Comparison of ENCODE assay signal across 8 cellular contexts in genomic region chr9:72856985-72857631, GRCh38.
DNase-seq lines count a peak whose midpoint lies in the region; ATAC-seq, FAIRE-seq and TF ChIP-seq lines count a peak whose summit lies in the region.

No MANE protein-coding gene starts in this region.

- ATAC-seq in effector memory CD8-positive, alpha-beta T cell (replicated peaks) = no peak
- ATAC-seq in CD4-positive, alpha-beta T cell (ENCODE audit: poor library complexity) = no peak

- DNase-seq in GM06990 (ENCODE audit: extremely low read depth, insufficient read length) (no peak), Karpas-422 (peak; percentile 78), amniotic epithelial cell (ENCODE audit: low read depth) (peak; percentile 75), hepatic stellate cell (ENCODE audit: low spot score) (peak; percentile 46), spleen (no peak)
- no peak for DNase-seq in effector memory CD8-positive, alpha-beta T cell
- no peak for DNase-seq in CD4-positive, alpha-beta T cell

- H3K9ac ChIP-seq in Karpas-422 (ENCODE audit: low read length) = no peak overlapping the region

- no peaks in the 10 kb centered on the region for H3K9me3 Mint-ChIP-seq in effector memory CD8-positive, alpha-beta T cell
- no peaks in the 10 kb centered on the region for H3K9me3 Mint-ChIP-seq in CD4-positive, alpha-beta T cell

- no peak overlapping the region for H2AFZ ChIP-seq in Karpas-422 (ENCODE audit: low read length)

- H3K4me3 ChIP-seq in GM06990 (replicated peaks; ENCODE audit: low read depth, low read length) (no peak overlapping the region), Karpas-422 (ENCODE audit: low read length) (no peak overlapping the region), spleen (no peak overlapping the region)

- no peak overlapping the region for H3K27ac Mint-ChIP-seq in effector memory CD8-positive, alpha-beta T cell
- no peak overlapping the region for H3K27ac Mint-ChIP-seq in CD4-positive, alpha-beta T cell

- H3K27me3 Mint-ChIP-seq in effector memory CD8-positive, alpha-beta T cell = no peaks in the 10 kb centered on the region
- no peaks in the 10 kb centered on the region for H3K27me3 Mint-ChIP-seq in CD4-positive, alpha-beta T cell

- H4K20me1 ChIP-seq in Karpas-422 (ENCODE audit: insufficient read depth, low read depth, low read length) = no peaks in the 10 kb centered on the region

- WGBS in spleen, 5 donors = 40 to 50% (median 44%) methylated on average over 6 of the region's 6 CpGs

- no peak overlapping the region for H3K4me3 Mint-ChIP-seq in effector memory CD8-positive, alpha-beta T cell
- no peak overlapping the region for H3K4me3 Mint-ChIP-seq in CD4-positive, alpha-beta T cell

- no peak for TF ChIP-seq POLR2A in spleen (IDR thresholded peaks at IDR 0.05)

- CTCF ChIA-PET in CD4-positive, alpha-beta T cell (lab: Charles Lee) = interaction anchor here (0.7 to 1.0 kb wide), 3 partner anchors 44 to 466 kb away, joined by 3 to 4 read pairs (median 3); no protein-coding TSS in a partner anchor

- intact Hi-C loops in spleen (cut with DNase I; ENCODE audit: low total_unique reads) = loop anchor here (10.0 kb wide), 1 partner anchor 328 kb away; no protein-coding TSS in a partner anchor
- intact Hi-C loops in CD4-positive, alpha-beta T cell (cut with DNase I, micrococcal nuclease) = no loop called here

- H3K36me3 ChIP-seq in GM06990 (ENCODE audit: control insufficient read depth, insufficient read depth, low read length) (no peaks in the 10 kb centered on the region), Karpas-422 (ENCODE audit: insufficient read depth, low read length) (no peaks in the 10 kb centered on the region), spleen (no peaks in the 10 kb centered on the region)

- H3K36me3 Mint-ChIP-seq in effector memory CD8-positive, alpha-beta T cell (ENCODE audit: insufficient read depth) = no peaks in the 10 kb centered on the region
- H3K36me3 Mint-ChIP-seq in CD4-positive, alpha-beta T cell (ENCODE audit: low read depth) = no peaks in the 10 kb centered on the region

- no peak overlapping the region for H3K4me2 ChIP-seq in Karpas-422 (ENCODE audit: low read depth, low read length, poor library complexity, severe bottlenecking)

- peak; percentile 90 for FAIRE-seq in A204.1 (lab: Jason Lieb, UNC)

- no peaks in the 10 kb centered on the region for H3K4me1 ChIP-seq in Karpas-422 (ENCODE audit: low read length)
- peaks cover 0 to 13% (median 7%) of the 10 kb centered on the region in 6 donors for H3K4me1 ChIP-seq in spleen

- H3K27me3 ChIP-seq in GM06990 (replicated peaks; ENCODE audit: control insufficient read depth, insufficient read depth, low read length) (no peaks in the 10 kb centered on the region), Karpas-422 (ENCODE audit: low read length) (no peaks in the 10 kb centered on the region), spleen (replicated peaks in 1 of 7) (no peaks in the 10 kb centered on the region)
- H3K27me3 ChIP-seq in CD4-positive, alpha-beta T cell (ENCODE audit: control insufficient read depth, insufficient read depth, low read length) = no peaks in the 10 kb centered on the region

- POLR2A ChIA-PET in CD4-positive, alpha-beta T cell (lab: Charles Lee) = no interaction called here

- H3K9me3 ChIP-seq in Karpas-422 (ENCODE audit: low read length) (no peaks in the 10 kb centered on the region), spleen (no peaks in the 10 kb centered on the region)
- no peaks in the 10 kb centered on the region for H3K9me3 ChIP-seq in CD4-positive, alpha-beta T cell (ENCODE audit: control insufficient read depth, low read length)

- H3K4me1 Mint-ChIP-seq in effector memory CD8-positive, alpha-beta T cell (ENCODE audit: low read depth in 2 of 2) = no peaks in the 10 kb centered on the region
- H3K4me1 Mint-ChIP-seq in CD4-positive, alpha-beta T cell (ENCODE audit: low read depth) = no peaks in the 10 kb centered on the region

- peak; percentile 56 for TF ChIP-seq CTCF in GM06990 (IDR thresholded peaks at IDR 0.05; ENCODE audit: insufficient read depth, low read length, poor library complexity, severe bottlenecking)
- TF ChIP-seq CTCF in spleen (IDR thresholded peaks at IDR 0.05 in 8 of 11, conservative IDR thresholded peaks at IDR 0.05 in 3 of 11) = peak in 10 of 11 experiments; percentile 10 to 63 (median 48)
- no peak for TF ChIP-seq CTCF in CD4-positive, alpha-beta T cell (IDR thresholded peaks at IDR 0.05)

- no peaks in the 10 kb centered on the region for H3K9me2 ChIP-seq in Karpas-422 (replicated peaks; ENCODE audit: insufficient read depth, low read length)

- H3K27ac ChIP-seq in Karpas-422 (ENCODE audit: low read length) (no peak overlapping the region), spleen (peak overlapping the region in 1 of 8 donors; percentile 25)
- no peak overlapping the region for H3K27ac ChIP-seq in CD4-positive, alpha-beta T cell (ENCODE audit: low read depth, low read length)

- H3K79me2 ChIP-seq in Karpas-422 (ENCODE audit: low read length) = no peaks in the 10 kb centered on the region

Comparison
In these comparisons a context has a peak if more than half of its experiments do, and no peak if none do; other contexts are left out.
1. DNase-seq: peak in Karpas-422 (single experiment), amniotic epithelial cell (single experiment) and hepatic stellate cell (single experiment); none in GM06990 (single experiment), spleen (single experiment), effector memory CD8-positive, alpha-beta T cell (0 of 3) and CD4-positive, alpha-beta T cell (0 of 10).